ENCODE assay signal across 8 cellular contexts in genomic region chr12:122974892-122975789, GRCh38. TPM values are rescaled to one million over a fixed set of nuclear protein-coding genes. Genes with fewer than 3 reads are reported as not detected.
DNase-seq lines count a peak whose midpoint lies in the region; ATAC-seq, FAIRE-seq and TF ChIP-seq lines count a peak whose summit lies in the region.

Gene OGFOD2 (plus strand): TSS chr12:122975244. CDS start chr12:122975252, 8 bp downstream.

- POLR2A ChIA-PET in WTC11 (lab: Charles Lee) = interaction anchor here (0.6 to 2.2 kb wide), 5 partner anchors 9 to 1172 kb away, joined by 3 to 11 read pairs (median 6); partner anchors contain the start of genes ABCB9, MPHOSPH9 and MTRFR

- intact Hi-C loops in spleen (cut with DNase I; ENCODE audit: low total_unique reads) = no loop called here

- peak; percentile 67 for TF ChIP-seq POLR2A in GM18951 (IDR thresholded peaks at IDR 0.05; ENCODE audit: extremely low read depth, insufficient read depth, insufficient read length)
- no peak for TF ChIP-seq POLR2A in spleen (IDR thresholded peaks at IDR 0.05)

- no peak for TF ChIP-seq CTCF in WTC11 (IDR thresholded peaks at IDR 0.05)
- TF ChIP-seq CTCF in bronchial epithelial cell (IDR thresholded peaks at IDR 0.05; ENCODE audit: insufficient read depth, low read length, severe bottlenecking) = no peak
- TF ChIP-seq CTCF in spleen (IDR thresholded peaks at IDR 0.05 in 8 of 11, conservative IDR thresholded peaks at IDR 0.05 in 3 of 11) = peak in 1 of 11 experiments; percentile 4

- H3K27me3 Mint-ChIP-seq in WTC11 (ENCODE audit: low read depth) = no peaks in the 10 kb centered on the region

- peaks cover 27 to 59% (median 53%) of the 10 kb centered on the region in 6 donors for H3K4me1 ChIP-seq in spleen

- H3K27ac ChIP-seq in spleen = peak within 1 kb of the TSS; percentile 97 to 100 (median 99)

- no peaks in the 10 kb centered on the region for H3K9me3 Mint-ChIP-seq in WTC11

- peak within 1 kb of the TSS; percentile 80 for H3K4me3 ChIP-seq in bronchial epithelial cell (ENCODE audit: low read depth, low read length)
- peak within 1 kb of the TSS; percentile 95 to 100 (median 98) for H3K4me3 ChIP-seq in spleen

- ATAC-seq in HG03175 (IDR thresholded peaks at IDR 0.05; ENCODE audit: unreplicated experiment) (peak; percentile 74), WTC11 (peak; percentile 77)

- DNase-seq in AG08395 (ENCODE audit: low spot score) (peak; percentile 91), NCI-H2227 treated with DMSO at 0.1 percent for 48 hours (lab: John Stamatoyannopoulos, UW) (peak; percentile 92), WTC11 (ENCODE audit: low spot score) (peak; percentile 92), bronchial epithelial cell (ENCODE audit: low read depth) (peak; percentile 74), inferior parietal cortex (ENCODE audit: extremely low spot score) (peak; percentile 94), spleen (peak; percentile 98)

- H3K4me1 Mint-ChIP-seq in WTC11 = peaks cover 13% of the 10 kb centered on the region; the same call in 1 of the 2 replicates

- in situ Hi-C loops in GM18951 (cut with MboI; ENCODE audit: low sequenced_read_pairs, unreplicated experiment) = no loop called here

- H3K4me3 Mint-ChIP-seq in WTC11 = peak within 1 kb of the TSS; percentile 96

- WGBS in spleen, 5 donors = 0 to 1% (median 0%) methylated on average over 38 to 66 of the region's 66 CpGs

- no peak for FAIRE-seq in bronchial epithelial cell (lab: Jason Lieb, UNC)

- H3K36me3 ChIP-seq in bronchial epithelial cell (ENCODE audit: control insufficient read depth, insufficient read depth, low read length) = peaks cover 6% of the 10 kb centered on the region
- peaks cover 0 to 28% (median 3%) of the 10 kb centered on the region in 6 donors for H3K36me3 ChIP-seq in spleen

- no peaks in the 10 kb centered on the region for H3K36me3 Mint-ChIP-seq in WTC11

- no peaks in the 10 kb centered on the region for H3K9me3 ChIP-seq in spleen

- H3K27me3 ChIP-seq in bronchial epithelial cell (ENCODE audit: control insufficient read depth, insufficient read depth, low read length) (no peaks in the 10 kb centered on the region), spleen (replicated peaks in 1 of 7) (no peaks in the 10 kb centered on the region)

- peak within 1 kb of the TSS; percentile 99 for H3K27ac Mint-ChIP-seq in WTC11

- CTCF ChIA-PET in WTC11 (lab: Charles Lee) = interaction anchor here (0.6 to 2.6 kb wide), 5 partner anchors 9 to 343 kb away, joined by 3 to 9 read pairs (median 8); partner anchors contain the start of gene ABCB9

TF ChIP-seq in WTC11, 78 proteins besides CTCF, POLR2A, EP300 and RAD21 (continues in another document):
- TF ChIP-seq ETV6 (CRISPR knock-in tag; IDR thresholded peaks at IDR 0.05) (no peak), IRF2 (CRISPR knock-in tag; IDR thresholded peaks at IDR 0.05; ENCODE audit: borderline replicate concordance, low read depth) (no peak), FOXK1 (CRISPR knock-in tag; IDR thresholded peaks at IDR 0.05) (no peak), ARID4B (CRISPR knock-in tag; IDR thresholded peaks at IDR 0.05; ENCODE audit: borderline replicate concordance) (no peak; the same call in 1 of the 2 replicates), STAT6 (CRISPR knock-in tag; conservative IDR thresholded peaks at IDR 0.05; ENCODE audit: low read depth) (no peak), TEAD1 (CRISPR knock-in tag; IDR thresholded peaks at IDR 0.05) (0 out of 2 replicates have a peak, but pooled peaks have one; percentile 53), SP1 (CRISPR knock-in tag; conservative IDR thresholded peaks at IDR 0.05) (peak; percentile 84), ATF1 (CRISPR knock-in tag; IDR thresholded peaks at IDR 0.05) (no peak), MYBL2 (CRISPR knock-in tag; IDR thresholded peaks at IDR 0.05) (no peak)
- TF ChIP-seq, protein P1, sequence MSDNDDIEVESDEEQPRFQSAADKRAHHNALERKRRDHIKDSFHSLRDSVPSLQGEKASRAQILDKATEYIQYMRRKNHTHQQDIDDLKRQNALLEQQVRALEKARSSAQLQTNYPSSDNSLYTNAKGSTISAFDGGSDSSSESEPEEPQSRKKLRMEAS (CRISPR knock-in tag; IDR thresholded peaks at IDR 0.05) = peak; percentile 80
- TF ChIP-seq, protein P2, sequence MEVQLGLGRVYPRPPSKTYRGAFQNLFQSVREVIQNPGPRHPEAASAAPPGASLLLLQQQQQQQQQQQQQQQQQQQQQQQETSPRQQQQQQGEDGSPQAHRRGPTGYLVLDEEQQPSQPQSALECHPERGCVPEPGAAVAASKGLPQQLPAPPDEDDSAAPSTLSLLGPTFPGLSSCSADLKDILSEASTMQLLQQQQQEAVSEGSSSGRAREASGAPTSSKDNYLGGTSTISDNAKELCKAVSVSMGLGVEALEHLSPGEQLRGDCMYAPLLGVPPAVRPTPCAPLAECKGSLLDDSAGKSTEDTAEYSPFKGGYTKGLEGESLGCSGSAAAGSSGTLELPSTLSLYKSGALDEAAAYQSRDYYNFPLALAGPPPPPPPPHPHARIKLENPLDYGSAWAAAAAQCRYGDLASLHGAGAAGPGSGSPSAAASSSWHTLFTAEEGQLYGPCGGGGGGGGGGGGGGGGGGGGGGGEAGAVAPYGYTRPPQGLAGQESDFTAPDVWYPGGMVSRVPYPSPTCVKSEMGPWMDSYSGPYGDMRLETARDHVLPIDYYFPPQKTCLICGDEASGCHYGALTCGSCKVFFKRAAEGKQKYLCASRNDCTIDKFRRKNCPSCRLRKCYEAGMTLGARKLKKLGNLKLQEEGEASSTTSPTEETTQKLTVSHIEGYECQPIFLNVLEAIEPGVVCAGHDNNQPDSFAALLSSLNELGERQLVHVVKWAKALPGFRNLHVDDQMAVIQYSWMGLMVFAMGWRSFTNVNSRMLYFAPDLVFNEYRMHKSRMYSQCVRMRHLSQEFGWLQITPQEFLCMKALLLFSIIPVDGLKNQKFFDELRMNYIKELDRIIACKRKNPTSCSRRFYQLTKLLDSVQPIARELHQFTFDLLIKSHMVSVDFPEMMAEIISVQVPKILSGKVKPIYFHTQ (CRISPR knock-in tag; IDR thresholded peaks at IDR 0.05) = no peak
- TF ChIP-seq, protein P3, sequence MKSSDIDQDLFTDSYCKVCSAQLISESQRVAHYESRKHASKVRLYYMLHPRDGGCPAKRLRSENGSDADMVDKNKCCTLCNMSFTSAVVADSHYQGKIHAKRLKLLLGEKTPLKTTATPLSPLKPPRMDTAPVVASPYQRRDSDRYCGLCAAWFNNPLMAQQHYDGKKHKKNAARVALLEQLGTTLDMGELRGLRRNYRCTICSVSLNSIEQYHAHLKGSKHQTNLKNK (CRISPR knock-in tag; IDR thresholded peaks at IDR 0.05) = no peak

RNA-seq across cellular contexts. Expression of gene OGFOD2, which starts in this region (rescaled TPM):
- 17.3 to 28.1 TPM (median 23.9 TPM) in 3 replicates for total RNA-seq in WTC11 (2021)
- 15.0 and 17.0 TPM in 2 replicates for total RNA-seq in bronchial epithelial cell
- total RNA-seq in spleen = 10 to 100 TPM in 6 of 7 donors, 1 to 10 TPM in 1; 9.5 to 24.7 (median 20.4) TPM
- polyA plus RNA-seq in spleen = 10 to 100 TPM; 18.5 to 32.3 (median 28.1) TPM

Comparison
In these comparisons a context has a peak if more than half of its experiments do, and no peak if none do; other contexts are left out.
1. Peak in every context shown above with its lines: DNase-seq, ATAC-seq, H3K4me3 ChIP-seq and H3K27ac ChIP-seq.